Comparison of ENCODE assay signal across 11 cellular contexts in genomic region chr5:7871560-7872113, GRCh38. TPM values are rescaled to one million over a fixed set of nuclear protein-coding genes. Genes with fewer than 3 reads are reported as not detected.
A peak's percentile ranks its signal among the peaks of the same experiment; 100 is the strongest.
DNase-seq lines count a peak whose midpoint lies in the region; ATAC-seq and TF ChIP-seq lines count a peak whose summit lies in the region.
"Had no signal": no experiment of that assay in that cellular context is flagged by ENCODE, and none has a peak within 500 bp of the region (broad histone marks: within the 10 kb centered on the region; RNA-seq: fewer than 3 reads in every experiment).

No MANE protein-coding gene starts in this region.

- 65 to 75% methylated on average over 4 of the region's 4 CpGs for WGBS in upper lobe of left lung, 2 donors

- H3K27ac Mint-ChIP-seq in CD4-positive, alpha-beta T cell = peak overlapping the region; percentile 90

- no peak for TF ChIP-seq EP300 in upper lobe of left lung (IDR thresholded peaks at IDR 0.05)

- DNase-seq in CD4-positive, alpha-beta T cell = no peak
- DNase-seq in central memory CD4-positive, alpha-beta T cell = peak; percentile 18
- no peak for DNase-seq in putamen (ENCODE audit: low spot score)
- no peak for DNase-seq in activated effector memory CD4-positive, alpha-beta T cell treated with Interleukin-2 at 50 U/mL for 16 hours
- no peak for DNase-seq in retina
- DNase-seq in upper lobe of left lung = no peak
- DNase-seq: aorta, NCI-H345 had no signal

- H3K4me1 ChIP-seq in upper lobe of left lung = peaks cover 24 to 55% (median 28%) of the 10 kb centered on the region in 4 donors

- no peak overlapping the region for H3K27ac ChIP-seq in CD4-positive, alpha-beta T cell (ENCODE audit: low read depth, low read length)
- H3K27ac ChIP-seq in upper lobe of left lung = peak overlapping the region in 2 of 4 donors; percentile 90 to 91

- H3K36me3 ChIP-seq in upper lobe of left lung = peaks cover 11 to 33% (median 16%) of the 10 kb centered on the region in 4 donors

- peak in 1 of 4 donors; percentile 15 for TF ChIP-seq POLR2A in upper lobe of left lung (IDR thresholded peaks at IDR 0.05)

- POLR2A ChIA-PET in CD4-positive, alpha-beta T cell (lab: Charles Lee) = no interaction called here

- CTCF ChIA-PET in CD4-positive, alpha-beta T cell (lab: Charles Lee) = interaction anchor here (1.0 to 3.4 kb wide), 2 partner anchors 15 to 21 kb away, joined by 3 to 13 read pairs; no protein-coding TSS in a partner anchor

- intact Hi-C loops in CD4-positive, alpha-beta T cell (cut with DNase I, micrococcal nuclease) = loop anchor here (5.0 to 10.0 kb wide), 2 partner anchors 1159 to 1237 kb away; partner anchors contain the start of genes NSUN2 (in 1 of the 2), SRD5A1 (in 1 of the 2) and TENT4A (in 1 of the 2)

- H3K4me3 Mint-ChIP-seq in CD4-positive, alpha-beta T cell = peak overlapping the region; percentile 93

- no peak for ATAC-seq in CD4-positive, alpha-beta T cell (ENCODE audit: poor library complexity)
- ATAC-seq in GM19395 (IDR thresholded peaks at IDR 0.05; ENCODE audit: unreplicated experiment) (peak; percentile 35), HG03565 (IDR thresholded peaks at IDR 0.05; ENCODE audit: unreplicated experiment) (peak; percentile 30), upper lobe of left lung (ENCODE audit: low FRiP score in 2 of 2) (no peak)

- peaks cover 88% of the 10 kb centered on the region for H3K4me1 Mint-ChIP-seq in CD4-positive, alpha-beta T cell (ENCODE audit: low read depth)

- H3K27me3 Mint-ChIP-seq in CD4-positive, alpha-beta T cell = no peaks in the 10 kb centered on the region

- peak overlapping the region in 2 of 4 donors; percentile 71 to 99 for H3K4me3 ChIP-seq in upper lobe of left lung
- H3K4me3 ChIP-seq: lung had no signal

- H3K27me3 ChIP-seq in CD4-positive, alpha-beta T cell (ENCODE audit: control insufficient read depth, insufficient read depth, low read length) = no peaks in the 10 kb centered on the region
- no peaks in the 10 kb centered on the region for H3K27me3 ChIP-seq in upper lobe of left lung

- no peaks in the 10 kb centered on the region for H3K9me3 ChIP-seq in CD4-positive, alpha-beta T cell (ENCODE audit: control insufficient read depth, low read length)
- H3K9me3 ChIP-seq in upper lobe of left lung = no peaks in the 10 kb centered on the region

- no peak for TF ChIP-seq CTCF in CD4-positive, alpha-beta T cell (IDR thresholded peaks at IDR 0.05)
- no peak for TF ChIP-seq CTCF in upper lobe of left lung (IDR thresholded peaks at IDR 0.05)

- no peaks in the 10 kb centered on the region for H3K9me3 Mint-ChIP-seq in CD4-positive, alpha-beta T cell

- H3K36me3 Mint-ChIP-seq in CD4-positive, alpha-beta T cell (ENCODE audit: low read depth) = peaks cover 61% of the 10 kb centered on the region

RNA-seq across cellular contexts. Expression of gene MTRR, which starts 2.7 kb away (rescaled TPM):
- total RNA-seq in CD4-positive, alpha-beta T cell = 10 to 100 TPM; 74.6 to 77.5 TPM
- 100 to 1,000 TPM in 3 of 6 donors, 10 to 100 TPM in 3; 91.1 to 157 (median 105) TPM for total RNA-seq in upper lobe of left lung

RNA-seq across cellular contexts. Expression of gene FASTKD3, which starts 2.8 kb away (rescaled TPM):
- total RNA-seq in CD4-positive, alpha-beta T cell = 1 to 10 TPM; 2.6 to 3.4 TPM
- 10 to 100 TPM in 3 of 6 donors, 1 to 10 TPM in 3; 1.6 to 21.0 (median 10.6) TPM for total RNA-seq in upper lobe of left lung

RNA-seq across cellular contexts. Expression of gene CFAP90, which starts 20.7 kb away (rescaled TPM):
- total RNA-seq in CD4-positive, alpha-beta T cell = not detected
- total RNA-seq in upper lobe of left lung = 10 to 100 TPM in 1 of 6 donors, 1 to 10 TPM in 4, under 1 TPM in 1; 0.54 to 11.3 (median 6.0) TPM

Comparison
In these comparisons a context has a peak if more than half of its experiments do, and no peak if none do; other contexts are left out.
1. ATAC-seq: peak in GM19395 (single experiment) and HG03565 (single experiment); none in CD4-positive, alpha-beta T cell (single experiment) and upper lobe of left lung (0 of 2).